In genomic region chr6:1610497-1611321, GRCh38 we compare ENCODE assay signal across 9 cellular contexts. TPM values are rescaled to one million over a fixed set of nuclear protein-coding genes. Genes with fewer than 3 reads are reported as not detected.
DNase-seq lines count a peak whose midpoint lies in the region; FAIRE-seq and TF ChIP-seq lines count a peak whose summit lies in the region.
"Had no signal": no experiment of that assay in that cellular context is flagged by ENCODE, and none has a peak within 500 bp of the region (broad histone marks: within the 10 kb centered on the region; RNA-seq: fewer than 3 reads in every experiment).

No MANE protein-coding gene starts in this region.

- H3K36me3 ChIP-seq in neutrophil: no peaks in the 10 kb centered on the region

- DNase-seq in G401 (ENCODE audit: low spot score) (peak; percentile 18), HFF-Myc (ENCODE audit: extremely low read depth, low read depth) (no peak), SK-MEL-5 (ENCODE audit: low read depth, low spot score) (peak; percentile 40), erythroblast (lab: John Stamatoyannopoulos, UW) (peak; percentile 34), NCI-H510A treated with DMSO at 0.1 percent for 48 hours (lab: John Stamatoyannopoulos, UW) (no peak), D721Med (ENCODE audit: insufficient read length, low spot score) (no peak), islet precursor cell (no peak)

- no peaks in the 10 kb centered on the region for H3K9me3 ChIP-seq in neutrophil

- peaks cover 58 to 80% of the 10 kb centered on the region in 2 experiments for H3K4me1 ChIP-seq in neutrophil (ENCODE audit: control insufficient read depth in 1 of 2, insufficient read depth in 1 of 2, low read depth in 1 of 2, low read length in 1 of 2)

- TF ChIP-seq POLR2A in erythroblast (IDR thresholded peaks at IDR 0.05; ENCODE audit: low read length): no peak

- H3K27ac ChIP-seq in neutrophil: no peak overlapping the region
- H3K27ac ChIP-seq: VCaP had no signal

- TF ChIP-seq CTCF in HFF-Myc (IDR thresholded peaks at IDR 0.05; ENCODE audit: low read depth, low read length, missing control alignments): no peak
- TF ChIP-seq CTCF in neutrophil (IDR thresholded peaks at IDR 0.05): no peak
- no peak for TF ChIP-seq CTCF in D721Med (IDR thresholded peaks at IDR 0.05; ENCODE audit: insufficient read depth, missing control alignments)

- no peak for FAIRE-seq in D721Med (lab: Jason Lieb, UNC)

- H3K4me3 ChIP-seq in HFF-Myc (replicated peaks; ENCODE audit: low read depth, low read length) (peak overlapping the region; percentile 72), neutrophil (ENCODE audit: low read depth in 1 of 2, low read length in 1 of 2) (peak overlapping the region; percentile 62 to 76)

- H3K27me3 ChIP-seq in neutrophil: peaks cover 99% of the 10 kb centered on the region

- in situ Hi-C loops in G401 (cut with HindIII; ENCODE audit: low sequenced_read_pairs) (no loop called here), SK-MEL-5 (cut with HindIII; ENCODE audit: low pct_unique_long_range_greater_than_20kb, low sequenced_read_pairs) (no loop called here)

RNA-seq across cellular contexts. Expression of gene FOXC1, which starts 1.0 kb away (rescaled TPM):
- 10.2 and 11.4 TPM in 2 replicates for total RNA-seq in G401 (2014; rRNA removed; shearing (Covaris generic))
- 9.4 and 10.3 TPM in 2 replicates for total RNA-seq in SK-MEL-5 (2014; rRNA removed; shearing (Covaris generic))
- 24.0 and 32.2 TPM in 2 replicates for polyA plus RNA-seq in SK-MEL-5 (2015; cell fraction: cytosol; rRNA removed)
- polyA plus RNA-seq in SK-MEL-5 (2015; cell fraction: nucleus; rRNA removed): 15.0 and 15.6 TPM in 2 replicates

Comparison
In these comparisons a context has a peak if more than half of its experiments do, and no peak if none do; other contexts are left out.
1. DNase-seq: peak in G401 (single experiment), SK-MEL-5 (single experiment) and erythroblast (2 of 2); none in HFF-Myc (single experiment), NCI-H510A treated with DMSO at 0.1 percent for 48 hours (single experiment), D721Med (single experiment) and islet precursor cell (single experiment).